ENCODE assay signal across 21 cellular contexts in the genomic region with DNA sequence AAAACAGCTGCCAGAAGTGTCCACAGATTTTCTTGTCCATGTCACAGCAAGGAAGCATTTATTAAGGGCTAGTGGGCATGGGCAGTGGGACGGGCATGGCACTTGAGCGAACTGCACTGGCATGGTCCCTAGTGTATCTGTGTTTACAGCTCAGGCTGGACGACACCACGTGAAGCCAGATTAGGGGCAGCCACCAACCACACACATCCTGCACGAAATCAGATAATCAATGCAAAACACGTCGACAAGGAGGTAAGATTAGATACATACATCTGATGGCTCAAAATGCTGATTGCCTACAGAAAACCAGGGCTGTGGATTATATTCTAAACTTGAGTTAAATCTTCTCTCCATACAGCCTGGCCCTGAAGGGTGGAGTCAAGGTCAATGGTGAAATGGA.
DNase-seq lines count a peak whose midpoint lies in the region; ATAC-seq, FAIRE-seq and TF ChIP-seq lines count a peak whose summit lies in the region.
"Had no signal": no experiment of that assay in that cellular context is flagged by ENCODE, and none has a peak within 500 bp of the region (broad histone marks: within the 10 kb centered on the region; RNA-seq: fewer than 3 reads in every experiment).

No MANE protein-coding gene starts in this region.

- POLR2A ChIA-PET in activated CD4-positive, alpha-beta memory T cell treated with anti-CD3 and anti-CD28 coated beads, Interleukin-2, amount 10 ng/mL, durations not matched to agents 7 days and 5 days (lab: Charles Lee) = interaction anchor here (0.6 to 1.1 kb wide), 3 partner anchors 8 to 379 kb away, joined by 3 to 4 read pairs (median 3); a partner anchor contains a TSS
- POLR2A ChIA-PET in activated CD4-positive, alpha-beta memory T cell treated with anti-CD3 and anti-CD28 coated beads for 36 hours (lab: Charles Lee) = no interaction called here
- POLR2A ChIA-PET in naive thymus-derived CD4-positive, alpha-beta T cell (lab: Charles Lee) = no interaction called here

- no peaks in the 10 kb centered on the region for H3K79me2 ChIP-seq in Loucy (ENCODE audit: insufficient read depth, low read length)
- no peaks in the 10 kb centered on the region for H3K79me2 ChIP-seq in astrocyte (ENCODE audit: insufficient read depth, low read length)

- no peaks in the 10 kb centered on the region for H3K9me3 ChIP-seq in Loucy (ENCODE audit: insufficient read depth, low read depth, low read length)
- H3K9me3 ChIP-seq in astrocyte (ENCODE audit: insufficient read depth, low read depth, low read length) = no peaks in the 10 kb centered on the region
- no peaks in the 10 kb centered on the region for H3K9me3 ChIP-seq in naive thymus-derived CD4-positive, alpha-beta T cell (ENCODE audit: control insufficient read depth in 2 of 3, low read length in 3 of 3)
- H3K9me3 ChIP-seq: SK-N-SH had no signal

- no peak overlapping the region for H3K4me3 Mint-ChIP-seq in activated CD4-positive, alpha-beta memory T cell treated with anti-CD3 and anti-CD28 coated beads, Interleukin-2, amount 10 ng/mL, durations not matched to agents 7 days and 5 days
- no peak overlapping the region for H3K4me3 Mint-ChIP-seq in activated CD4-positive, alpha-beta memory T cell treated with anti-CD3 and anti-CD28 coated beads for 36 hours
- no peak overlapping the region for H3K4me3 Mint-ChIP-seq in astrocyte (ENCODE audit: unreplicated experiment)
- no peak overlapping the region for H3K4me3 Mint-ChIP-seq in naive thymus-derived CD4-positive, alpha-beta T cell
- H3K4me3 Mint-ChIP-seq: IgD-negative memory B cell had no signal

- no peak for TF ChIP-seq CTCF in Loucy (conservative IDR thresholded peaks at IDR 0.05; ENCODE audit: low read length)
- no peak for TF ChIP-seq CTCF in astrocyte (IDR thresholded peaks at IDR 0.05; ENCODE audit: insufficient read depth, low read depth, low read length)

- peak; percentile 36 for DNase-seq in activated CD4-positive, alpha-beta memory T cell treated with anti-CD3 and anti-CD28 coated beads, Interleukin-2, amount 10 ng/mL, durations not matched to agents 7 days and 5 days
- DNase-seq in activated CD4-positive, alpha-beta memory T cell treated with anti-CD3 and anti-CD28 coated beads for 36 hours = no peak
- no peak for DNase-seq in astrocyte (ENCODE audit: low read depth)
- no peak for DNase-seq in naive thymus-derived CD4-positive, alpha-beta T cell
- DNase-seq in SHP77 treated with DMSO at 0.1 percent for 48 hours (lab: John Stamatoyannopoulos, UW) = no peak
- DNase-seq: 8988T, Karpas-422, NCI-H1417, NCI-H187 treated with DMSO at 0.1 percent for 48 hours, NCI-H2107, NCI-H69, PC-9, SIG-M5, SK-N-SH had no signal

- H2AFZ ChIP-seq in Loucy (ENCODE audit: low read length) (no peak overlapping the region), astrocyte (ENCODE audit: low read depth, low read length) (no peak overlapping the region)
- H2AFZ ChIP-seq: PC-9 had no signal

- H3K4me1 ChIP-seq in Loucy (ENCODE audit: insufficient read depth, low read length, poor library complexity, severe bottlenecking) (peaks cover 58% of the 10 kb centered on the region), astrocyte (ENCODE audit: insufficient read depth, low read length) (peaks cover 4% of the 10 kb centered on the region)
- H3K4me1 ChIP-seq in naive thymus-derived CD4-positive, alpha-beta T cell (ENCODE audit: control insufficient read depth in 2 of 2, insufficient read depth in 2 of 2, low read length in 2 of 2) = peaks cover 6 to 9% of the 10 kb centered on the region in 2 donors

- H3K27ac ChIP-seq in astrocyte (ENCODE audit: low read depth, low read length) = no peak overlapping the region
- H3K27ac ChIP-seq in naive thymus-derived CD4-positive, alpha-beta T cell (ENCODE audit: low read depth, low read length) = no peak overlapping the region
- H3K27ac ChIP-seq: BLaER1 treated with 17β-estradiol and CSF1 and Interleukin-3, amounts not matched to agents 10 nM and 100 nM; PC-9; RWPE1 had no signal

- peak; percentile 87 for FAIRE-seq in astrocyte (lab: Jason Lieb, UNC)
- FAIRE-seq: G401.6, H1 had no signal

- H3K27me3 ChIP-seq in Loucy (ENCODE audit: insufficient read depth, low read length, poor library complexity, severe bottlenecking) (no peaks in the 10 kb centered on the region), astrocyte (ENCODE audit: insufficient read depth, low read length) (no peaks in the 10 kb centered on the region)
- no peaks in the 10 kb centered on the region for H3K27me3 ChIP-seq in naive thymus-derived CD4-positive, alpha-beta T cell (ENCODE audit: control insufficient read depth in 2 of 2, insufficient read depth in 2 of 2, low read length in 2 of 2)

- no peaks in the 10 kb centered on the region for H3K9me3 Mint-ChIP-seq in activated CD4-positive, alpha-beta memory T cell treated with anti-CD3 and anti-CD28 coated beads, Interleukin-2, amount 10 ng/mL, durations not matched to agents 7 days and 5 days
- H3K9me3 Mint-ChIP-seq in activated CD4-positive, alpha-beta memory T cell treated with anti-CD3 and anti-CD28 coated beads for 36 hours = no peaks in the 10 kb centered on the region
- H3K9me3 Mint-ChIP-seq in astrocyte (ENCODE audit: unreplicated experiment) = no peaks in the 10 kb centered on the region
- peaks cover 0 to 4% (median 0%) of the 10 kb centered on the region in 11 donors for H3K9me3 Mint-ChIP-seq in naive thymus-derived CD4-positive, alpha-beta T cell

- H3K9me2 ChIP-seq in Loucy (replicated peaks; ENCODE audit: low read depth, low read length) = no peaks in the 10 kb centered on the region
- H3K9me2 ChIP-seq: SK-N-SH had no signal

- no peaks in the 10 kb centered on the region for H4K20me1 ChIP-seq in Loucy (ENCODE audit: insufficient read depth, low read length, poor library complexity, severe bottlenecking)
- H4K20me1 ChIP-seq in astrocyte (ENCODE audit: insufficient read depth, low read length) = no peaks in the 10 kb centered on the region
- H4K20me1 ChIP-seq: BLaER1 treated with 17β-estradiol and CSF1 and Interleukin-3, amounts not matched to agents 10 nM and 100 nM had no signal

- peaks cover 5% of the 10 kb centered on the region for H3K27me3 Mint-ChIP-seq in activated CD4-positive, alpha-beta memory T cell treated with anti-CD3 and anti-CD28 coated beads, Interleukin-2, amount 10 ng/mL, durations not matched to agents 7 days and 5 days
- H3K27me3 Mint-ChIP-seq in activated CD4-positive, alpha-beta memory T cell treated with anti-CD3 and anti-CD28 coated beads for 36 hours = no peaks in the 10 kb centered on the region
- peaks cover 5% of the 10 kb centered on the region for H3K27me3 Mint-ChIP-seq in astrocyte (ENCODE audit: low read depth, unreplicated experiment)
- no peaks in the 10 kb centered on the region for H3K27me3 Mint-ChIP-seq in naive thymus-derived CD4-positive, alpha-beta T cell

- no peak overlapping the region for H3K4me3 ChIP-seq in Loucy (ENCODE audit: low read length, poor library complexity, severe bottlenecking)
- no peak overlapping the region for H3K4me3 ChIP-seq in astrocyte (ENCODE audit: insufficient read depth, low read depth, low read length)
- no peak overlapping the region for H3K4me3 ChIP-seq in naive thymus-derived CD4-positive, alpha-beta T cell (ENCODE audit: low read length)
- H3K4me3 ChIP-seq: BLaER1 treated with 17β-estradiol and CSF1 and Interleukin-3, amounts not matched to agents 10 nM and 100 nM; PC-9 had no signal

- no peak overlapping the region for H3K27ac Mint-ChIP-seq in activated CD4-positive, alpha-beta memory T cell treated with anti-CD3 and anti-CD28 coated beads, Interleukin-2, amount 10 ng/mL, durations not matched to agents 7 days and 5 days
- H3K27ac Mint-ChIP-seq in activated CD4-positive, alpha-beta memory T cell treated with anti-CD3 and anti-CD28 coated beads for 36 hours = no peak overlapping the region
- no peak overlapping the region for H3K27ac Mint-ChIP-seq in astrocyte (ENCODE audit: unreplicated experiment)
- no peak overlapping the region for H3K27ac Mint-ChIP-seq in naive thymus-derived CD4-positive, alpha-beta T cell
- H3K27ac Mint-ChIP-seq: IgD-negative memory B cell had no signal

- no peaks in the 10 kb centered on the region for H3K36me3 Mint-ChIP-seq in activated CD4-positive, alpha-beta memory T cell treated with anti-CD3 and anti-CD28 coated beads, Interleukin-2, amount 10 ng/mL, durations not matched to agents 7 days and 5 days (ENCODE audit: low read depth)
- H3K36me3 Mint-ChIP-seq in activated CD4-positive, alpha-beta memory T cell treated with anti-CD3 and anti-CD28 coated beads for 36 hours = no peaks in the 10 kb centered on the region
- H3K36me3 Mint-ChIP-seq in astrocyte (ENCODE audit: low read depth, unreplicated experiment) = no peaks in the 10 kb centered on the region
- no peaks in the 10 kb centered on the region for H3K36me3 Mint-ChIP-seq in naive thymus-derived CD4-positive, alpha-beta T cell
- H3K36me3 Mint-ChIP-seq: IgD-negative memory B cell had no signal

- H3K9ac ChIP-seq in Loucy (ENCODE audit: low read depth, low read length, poor library complexity, severe bottlenecking) (no peak overlapping the region), astrocyte (ENCODE audit: low read length) (no peak overlapping the region)
- H3K9ac ChIP-seq: BLaER1 treated with 17β-estradiol and CSF1 and Interleukin-3, amounts not matched to agents 10 nM and 100 nM; SK-N-SH had no signal

- CTCF ChIA-PET in activated CD4-positive, alpha-beta memory T cell treated with anti-CD3 and anti-CD28 coated beads, Interleukin-2, amount 10 ng/mL, durations not matched to agents 7 days and 5 days (lab: Charles Lee) = no interaction called here
- CTCF ChIA-PET in activated CD4-positive, alpha-beta memory T cell treated with anti-CD3 and anti-CD28 coated beads for 36 hours (lab: Charles Lee) = interaction anchor here (0.7 kb wide), 1 partner anchor 12 kb away, joined by 3 read pairs; no protein-coding TSS in a partner anchor
- CTCF ChIA-PET in naive thymus-derived CD4-positive, alpha-beta T cell (lab: Charles Lee) = interaction anchor here (0.6 kb wide), 1 partner anchor 691 kb away, joined by 4 read pairs; no protein-coding TSS in a partner anchor

- intact Hi-C loops in activated CD4-positive, alpha-beta memory T cell treated with anti-CD3 and anti-CD28 coated beads for 36 hours (cut with micrococcal nuclease) = no loop called here
- intact Hi-C loops in naive thymus-derived CD4-positive, alpha-beta T cell (cut with micrococcal nuclease) = no loop called here

- no peaks in the 10 kb centered on the region for H3F3A ChIP-seq in Loucy (ENCODE audit: low read depth)

- peaks cover 30% of the 10 kb centered on the region for H3K4me1 Mint-ChIP-seq in activated CD4-positive, alpha-beta memory T cell treated with anti-CD3 and anti-CD28 coated beads, Interleukin-2, amount 10 ng/mL, durations not matched to agents 7 days and 5 days
- H3K4me1 Mint-ChIP-seq in activated CD4-positive, alpha-beta memory T cell treated with anti-CD3 and anti-CD28 coated beads for 36 hours (ENCODE audit: low read depth) = peaks cover 24% of the 10 kb centered on the region
- H3K4me1 Mint-ChIP-seq in astrocyte (ENCODE audit: low read depth, unreplicated experiment) = peaks cover 12% of the 10 kb centered on the region
- H3K4me1 Mint-ChIP-seq in naive thymus-derived CD4-positive, alpha-beta T cell = peaks cover 6 to 22% (median 11%) of the 10 kb centered on the region in 7 donors

- H3K4me2 ChIP-seq in Loucy (ENCODE audit: low read depth, low read length, poor library complexity, severe bottlenecking) (peak overlapping the region; percentile 49), astrocyte (ENCODE audit: low read length) (no peak overlapping the region)
- H3K4me2 ChIP-seq: BLaER1 treated with 17β-estradiol and CSF1 and Interleukin-3, amounts not matched to agents 10 nM and 100 nM; PC-9; SK-N-SH had no signal

- peak; percentile 67 for ATAC-seq in naive thymus-derived CD4-positive, alpha-beta T cell
- no peak for ATAC-seq in HG03342 (IDR thresholded peaks at IDR 0.05; ENCODE audit: unreplicated experiment)

- no peaks in the 10 kb centered on the region for H3K36me3 ChIP-seq in Loucy (ENCODE audit: insufficient read depth, low read length)
- no peaks in the 10 kb centered on the region for H3K36me3 ChIP-seq in astrocyte (ENCODE audit: insufficient read depth, low read length)
- H3K36me3 ChIP-seq in naive thymus-derived CD4-positive, alpha-beta T cell (ENCODE audit: control insufficient read depth in 2 of 3, insufficient read depth in 3 of 3, low read length in 3 of 3) = no peaks in the 10 kb centered on the region
- H3K36me3 ChIP-seq: BLaER1 treated with 17β-estradiol and CSF1 and Interleukin-3, amounts not matched to agents 10 nM and 100 nM had no signal
